ENCODE assay signal across 8 cellular contexts in the genomic region with DNA sequence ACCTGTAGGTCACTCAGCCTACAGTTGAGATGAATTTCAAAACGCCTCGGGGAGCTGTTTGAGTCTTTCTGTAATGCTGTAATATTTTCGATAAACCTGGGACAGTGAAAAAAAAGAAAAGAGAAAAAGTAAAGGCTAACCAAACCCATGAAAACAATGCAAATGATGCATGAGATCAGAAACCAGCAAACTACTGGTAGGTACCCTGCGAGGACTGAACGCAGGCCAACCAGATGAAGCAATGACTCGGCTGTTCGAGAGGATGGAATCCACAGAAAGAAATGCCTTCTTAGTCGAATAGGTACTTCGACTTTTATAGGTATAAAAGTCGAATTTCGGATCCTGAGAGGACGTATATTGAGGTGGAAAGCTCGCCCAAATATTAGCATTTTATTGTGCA. TPM values are rescaled to one million over a fixed set of nuclear protein-coding genes. Genes with fewer than 3 reads are reported as not detected.
DNase-seq lines count a peak whose midpoint lies in the region; ATAC-seq and TF ChIP-seq lines count a peak whose summit lies in the region.

No MANE protein-coding gene starts in this region.

- H3K27me3 ChIP-seq in RWPE2 (ENCODE audit: insufficient read depth, poor library complexity, severe bottlenecking): no peaks in the 10 kb centered on the region

- H3K27ac ChIP-seq in RWPE2 (ENCODE audit: poor library complexity, severe bottlenecking): peak overlapping the region; percentile 52

- DNase-seq in activated CD8-positive, alpha-beta memory T cell treated with anti-CD3 and anti-CD28 coated beads, Interleukin-2, amount 10 ng/mL, durations not matched to agents 7 days and 5 days: no peak
- no peak for DNase-seq in activated CD8-positive, alpha-beta memory T cell treated with anti-CD3 and anti-CD28 coated beads, Interleukin-2, amount 50 U/mL, for 48 hours
- DNase-seq in RWPE2 (ENCODE audit: low spot score): no peak
- peak; percentile 9 for DNase-seq in epithelial cell of esophagus (ENCODE audit: low read depth)
- DNase-seq in ecto neural progenitor cell (ENCODE audit: low spot score): no peak
- no peak for DNase-seq in NCI-H524 treated with DMSO at 0.1 percent for 48 hours (lab: John Stamatoyannopoulos, UW)

- no peaks in the 10 kb centered on the region for H3K27me3 Mint-ChIP-seq in activated CD8-positive, alpha-beta memory T cell treated with anti-CD3 and anti-CD28 coated beads, Interleukin-2, amount 10 ng/mL, durations not matched to agents 7 days and 5 days
- H3K27me3 Mint-ChIP-seq in nephron (ENCODE audit: low read depth): no peaks in the 10 kb centered on the region

- CTCF ChIA-PET in activated CD8-positive, alpha-beta memory T cell treated with anti-CD3 and anti-CD28 coated beads, Interleukin-2, amount 10 ng/mL, durations not matched to agents 7 days and 5 days (lab: Charles Lee): interaction anchor here (1.0 to 2.1 kb wide), 4 partner anchors 9 to 72 kb away, joined by 3 to 8 read pairs (median 4); no protein-coding TSS in a partner anchor

- peaks cover 35% of the 10 kb centered on the region for H3K4me1 Mint-ChIP-seq in activated CD8-positive, alpha-beta memory T cell treated with anti-CD3 and anti-CD28 coated beads, Interleukin-2, amount 10 ng/mL, durations not matched to agents 7 days and 5 days
- H3K4me1 Mint-ChIP-seq in nephron: peaks cover 28% of the 10 kb centered on the region

- H3K4me3 ChIP-seq in RWPE2 (ENCODE audit: severe bottlenecking) (peak overlapping the region; percentile 56), epithelial cell of esophagus (ENCODE audit: low read length) (peak overlapping the region; percentile 92)

- peaks cover 26% of the 10 kb centered on the region for H3K36me3 ChIP-seq in RWPE2 (ENCODE audit: low read depth)

- peaks cover 9% of the 10 kb centered on the region for H3K4me1 ChIP-seq in RWPE2 (ENCODE audit: insufficient read depth, poor library complexity, severe bottlenecking)

- H3K4me3 Mint-ChIP-seq in activated CD8-positive, alpha-beta memory T cell treated with anti-CD3 and anti-CD28 coated beads, Interleukin-2, amount 10 ng/mL, durations not matched to agents 7 days and 5 days: peak overlapping the region; percentile 94
- H3K4me3 Mint-ChIP-seq in nephron: peak overlapping the region; percentile 94 to 95 (median 95)

- no peaks in the 10 kb centered on the region for H3K9me3 Mint-ChIP-seq in activated CD8-positive, alpha-beta memory T cell treated with anti-CD3 and anti-CD28 coated beads, Interleukin-2, amount 10 ng/mL, durations not matched to agents 7 days and 5 days (ENCODE audit: low read depth)
- H3K9me3 Mint-ChIP-seq in nephron: no peaks in the 10 kb centered on the region

- H3K9me3 ChIP-seq in RWPE2 (ENCODE audit: severe bottlenecking): no peaks in the 10 kb centered on the region

- H3K36me3 Mint-ChIP-seq in activated CD8-positive, alpha-beta memory T cell treated with anti-CD3 and anti-CD28 coated beads, Interleukin-2, amount 10 ng/mL, durations not matched to agents 7 days and 5 days: peaks cover 19% of the 10 kb centered on the region
- peaks cover 13% of the 10 kb centered on the region for H3K36me3 Mint-ChIP-seq in nephron (ENCODE audit: low read depth)

- TF ChIP-seq CTCF in RWPE2 (IDR thresholded peaks at IDR 0.05; ENCODE audit: poor library complexity, severe bottlenecking) (no peak), epithelial cell of esophagus (IDR thresholded peaks at IDR 0.05; ENCODE audit: insufficient read depth, low read depth, low read length, missing control alignments) (no peak), nephron (IDR thresholded peaks at IDR 0.05; ENCODE audit: unreplicated experiment in 3 of 3) (no peak)

- peak; percentile 21 for ATAC-seq in activated CD8-positive, alpha-beta memory T cell treated with anti-CD3 and anti-CD28 coated beads, Interleukin-2, amount 10 ng/mL, durations not matched to agents 7 days and 5 days
- no peak for ATAC-seq in RWPE2 (ENCODE audit: low read depth)
- no peak for ATAC-seq in HG02642 (IDR thresholded peaks at IDR 0.05; ENCODE audit: poor library complexity, unreplicated experiment)

- peak overlapping the region; percentile 97 for H3K27ac Mint-ChIP-seq in activated CD8-positive, alpha-beta memory T cell treated with anti-CD3 and anti-CD28 coated beads, Interleukin-2, amount 10 ng/mL, durations not matched to agents 7 days and 5 days
- peak overlapping the region; percentile 78 to 87 (median 84) for H3K27ac Mint-ChIP-seq in nephron

RNA-seq across cellular contexts. Expression of gene ATAD5, which starts 0.5 kb away (rescaled TPM):
- 10 to 100 TPM; 33.7 to 46.3 TPM for total RNA-seq in activated CD8-positive, alpha-beta memory T cell treated with anti-CD3 and anti-CD28 coated beads, Interleukin-2, amount 10 ng/mL, durations not matched to agents 7 days and 5 days

RNA-seq across cellular contexts. Expression of gene CRLF3, which starts 6.8 kb away (rescaled TPM):
- total RNA-seq in activated CD8-positive, alpha-beta memory T cell treated with anti-CD3 and anti-CD28 coated beads, Interleukin-2, amount 10 ng/mL, durations not matched to agents 7 days and 5 days: 10 to 100 TPM; 52.6 to 58.2 TPM
